Comparison of ENCODE assay signal across 17 cellular contexts in genomic region chr6:14026831-14027539, GRCh38.
DNase-seq lines count a peak whose midpoint lies in the region; ATAC-seq and TF ChIP-seq lines count a peak whose summit lies in the region.
"Had no signal": no experiment of that assay in that cellular context is flagged by ENCODE, and none has a peak within 500 bp of the region (broad histone marks: within the 10 kb centered on the region; RNA-seq: fewer than 3 reads in every experiment).

No MANE protein-coding gene starts in this region.

- ATAC-seq in GM21825 (IDR thresholded peaks at IDR 0.05; ENCODE audit: unreplicated experiment) (no peak), left lobe of liver (no peak)
- ATAC-seq: foreskin keratinocyte, PC-3 had no signal

- 82% methylated on average over 9 of the region's 9 CpGs for WGBS in prostate gland

- peaks cover 17% of the 10 kb centered on the region for H3K9me3 ChIP-seq in BLaER1
- no peaks in the 10 kb centered on the region for H3K9me3 ChIP-seq in prostate gland
- H3K9me3 ChIP-seq: ascending aorta had no signal

- no peaks in the 10 kb centered on the region for H4K20me1 ChIP-seq in BLaER1

- intact Hi-C loops in prostate gland (cut with DNase I): no loop called here

- peak overlapping the region; percentile 56; the same call in 1 of the 2 replicates for H3K9ac ChIP-seq in BLaER1

- peak overlapping the region; percentile 17; the same call in 1 of the 2 replicates for H3K4me3 ChIP-seq in BLaER1
- H3K4me3 ChIP-seq in cardiac fibroblast (replicated peaks in 1 of 2; ENCODE audit: low read depth in 2 of 2, low read length in 2 of 2): no peak overlapping the region
- H3K4me3 ChIP-seq in prostate gland: no peak overlapping the region
- H3K4me3 ChIP-seq: ascending aorta had no signal

- no peak for TF ChIP-seq CTCF in cardiac fibroblast (IDR thresholded peaks at IDR 0.05; ENCODE audit: low read depth, low read length)
- TF ChIP-seq CTCF in prostate gland (IDR thresholded peaks at IDR 0.05): no peak

- H3K27me3 ChIP-seq in BLaER1 (no peaks in the 10 kb centered on the region), prostate gland (replicated peaks; ENCODE audit: insufficient read depth) (no peaks in the 10 kb centered on the region)
- H3K27me3 ChIP-seq: ascending aorta, foreskin keratinocyte had no signal

- DNase-seq in MV-4-11 (lab: John Stamatoyannopoulos, UW) (peak; percentile 49), cardiac fibroblast (ENCODE audit: low read depth in 2 of 2) (peak; percentile 3 to 15), myocyte (ENCODE audit: low read depth) (peak; percentile 96), left lobe of liver (ENCODE audit: low spot score) (no peak), prostate gland (ENCODE audit: low spot score) (no peak), ecto neural progenitor cell (ENCODE audit: low spot score) (no peak)
- DNase-seq: DMS53; effector memory CD4-positive, alpha-beta T cell; foreskin keratinocyte; NCI-H1092; PC-3; small intestine; stimulated activated naive CD4-positive, alpha-beta T cell; WERI-Rb-1 had no signal

- peak overlapping the region; percentile 73 for H3K4me2 ChIP-seq in BLaER1

- H3K27ac ChIP-seq in BLaER1 (peak overlapping the region; percentile 76), prostate gland (no peak overlapping the region)
- H3K27ac ChIP-seq: ascending aorta, foreskin keratinocyte, WERI-Rb-1 had no signal

- peaks cover 68% of the 10 kb centered on the region for H3K4me1 ChIP-seq in BLaER1
- H3K4me1 ChIP-seq in prostate gland (replicated peaks): no peaks in the 10 kb centered on the region
- H3K4me1 ChIP-seq: ascending aorta had no signal

- no peak for TF ChIP-seq POLR2A in prostate gland (IDR thresholded peaks at IDR 0.05)

- H3K36me3 ChIP-seq in BLaER1: no peaks in the 10 kb centered on the region
- no peaks in the 10 kb centered on the region for H3K36me3 ChIP-seq in prostate gland
- H3K36me3 ChIP-seq: ascending aorta, WERI-Rb-1 had no signal

Comparison
In these comparisons a context has a peak if more than half of its experiments do, and no peak if none do; other contexts are left out.
1. DNase-seq: peak in MV-4-11 (single experiment), cardiac fibroblast (2 of 2) and myocyte (single experiment); none in left lobe of liver (single experiment), prostate gland (single experiment) and ecto neural progenitor cell (single experiment).